In the genomic region with DNA sequence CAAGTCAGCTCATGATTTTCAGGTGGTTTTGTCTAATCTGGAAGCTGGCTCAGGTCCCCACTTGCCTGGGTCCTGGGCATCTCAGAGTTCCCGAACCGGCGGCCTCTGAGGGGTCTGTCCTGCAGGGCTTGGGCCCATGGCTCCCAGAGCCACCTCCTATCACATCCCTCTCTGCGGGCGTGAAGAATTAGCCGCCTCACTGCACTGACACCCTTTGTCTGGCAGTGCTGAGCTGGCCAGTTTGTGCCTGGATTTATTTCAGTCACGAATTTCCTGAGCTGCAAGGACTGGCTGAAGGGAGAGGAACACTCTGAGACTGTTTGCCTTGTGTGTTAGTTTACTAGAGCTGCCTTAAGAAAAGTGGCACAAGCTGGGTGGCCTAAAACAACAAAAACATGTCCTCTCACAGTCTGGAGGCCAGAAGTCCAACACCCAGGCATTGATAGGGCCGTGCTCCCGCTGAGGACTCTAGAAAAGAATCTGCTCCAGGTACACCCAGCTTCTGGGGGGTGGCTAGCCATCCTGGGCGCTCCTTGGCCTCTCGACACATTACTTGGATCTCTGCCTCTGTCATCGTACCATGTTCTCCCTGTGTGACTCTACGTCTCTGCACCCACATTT, we compare ENCODE assay signal across 18 cellular contexts.
"Had no signal": no experiment of that assay in that cellular context is flagged by ENCODE, and none has a peak within 500 bp of the region (broad histone marks: within the 10 kb centered on the region; RNA-seq: fewer than 3 reads in every experiment).

No MANE protein-coding gene starts in this region.

- H2AFZ ChIP-seq: parathyroid adenoma had no signal

- H3K4me1 ChIP-seq: heart right ventricle, parathyroid adenoma, upper lobe of left lung had no signal

- H3K27me3 Mint-ChIP-seq: activated naive CD4-positive, alpha-beta T cell treated with anti-CD3 and anti-CD28 coated beads, Interleukin-2, amount 10 ng/mL, durations not matched to agents 7 days and 5 days had no signal

- H3K4me3 ChIP-seq: heart right ventricle, lung, smooth muscle cell, upper lobe of left lung had no signal

- H3K27ac Mint-ChIP-seq: activated naive CD4-positive, alpha-beta T cell treated with anti-CD3 and anti-CD28 coated beads, Interleukin-2, amount 10 ng/mL, durations not matched to agents 7 days and 5 days; activated T-helper 2 cell treated with anti-CD3 and anti-CD28 coated beads, Interferon-gamma antibody, Interleukin-2, Interleukin-4, amounts not matched to agents 10 μg/mL and 5 μg/mL and 100 μg/mL, durations not matched to agents 14 hours and 24 hours and 36 hours; effector memory CD8-positive, alpha-beta T cell; naive B cell; stimulated activated naive CD8-positive, alpha-beta T cell treated with anti-CD3 and anti-CD28 coated beads, Interleukin-15, Interleukin-2, amounts not matched to agents 100 ng/mL and 50 ng/mL, for 24 hours; T-cell had no signal

- H3K4me2 ChIP-seq: smooth muscle cell had no signal

- H3K9me3 Mint-ChIP-seq: activated naive CD4-positive, alpha-beta T cell treated with anti-CD3 and anti-CD28 coated beads, Interleukin-2, amount 10 ng/mL, durations not matched to agents 7 days and 5 days; activated T-helper 2 cell treated with anti-CD3 and anti-CD28 coated beads, Interferon-gamma antibody, Interleukin-2, Interleukin-4, amounts not matched to agents 10 μg/mL and 5 μg/mL and 100 μg/mL, durations not matched to agents 14 hours and 24 hours and 36 hours; stimulated activated naive CD8-positive, alpha-beta T cell treated with anti-CD3 and anti-CD28 coated beads, Interleukin-15, Interleukin-2, amounts not matched to agents 100 ng/mL and 50 ng/mL, for 24 hours; T-cell had no signal

- DNase-seq: activated CD4-positive, CD25-positive, alpha-beta regulatory T cell treated with anti-CD3 and anti-CD28 coated beads, Interleukin-2, amount 50 U/mL, for 72 hours; activated naive CD4-positive, alpha-beta T cell treated with anti-CD3 and anti-CD28 coated beads, Interleukin-2, amount 10 ng/mL, durations not matched to agents 7 days and 5 days; activated T-cell treated with anti-CD3 and anti-CD28 coated beads for 4 hours; effector memory CD8-positive, alpha-beta T cell; heart right ventricle; left colon; naive B cell; right cardiac atrium; T-cell; T-helper 9 cell had no signal

- H3K4me3 Mint-ChIP-seq: activated naive CD4-positive, alpha-beta T cell treated with anti-CD3 and anti-CD28 coated beads, Interleukin-2, amount 10 ng/mL, durations not matched to agents 7 days and 5 days; effector memory CD8-positive, alpha-beta T cell; naive B cell; stimulated activated naive CD8-positive, alpha-beta T cell treated with anti-CD3 and anti-CD28 coated beads, Interleukin-15, Interleukin-2, amounts not matched to agents 100 ng/mL and 50 ng/mL, for 24 hours; T-cell had no signal

- H3K4me1 Mint-ChIP-seq: activated naive CD4-positive, alpha-beta T cell treated with anti-CD3 and anti-CD28 coated beads, Interleukin-2, amount 10 ng/mL, durations not matched to agents 7 days and 5 days; naive B cell; T-cell had no signal

- ATAC-seq: effector memory CD8-positive, alpha-beta T cell; heart right ventricle; left colon; right cardiac atrium; T-cell had no signal

- H3K27me3 ChIP-seq: neutrophil, upper lobe of left lung had no signal

- H3K36me3 Mint-ChIP-seq: activated naive CD4-positive, alpha-beta T cell treated with anti-CD3 and anti-CD28 coated beads, Interleukin-2, amount 10 ng/mL, durations not matched to agents 7 days and 5 days; naive B cell; T-cell had no signal

- H3K79me2 ChIP-seq: parathyroid adenoma had no signal

- H3K27ac ChIP-seq: epithelial cell of prostate, heart right ventricle, neutrophil, parathyroid adenoma, upper lobe of left lung had no signal

- H3K36me3 ChIP-seq: heart right ventricle, neutrophil, upper lobe of left lung had no signal
